Comparison of ENCODE assay signal across 8 cellular contexts in genomic region chr1:212557739-212558664, GRCh38. TPM values are rescaled to one million over a fixed set of nuclear protein-coding genes. Genes with fewer than 3 reads are reported as not detected.
DNase-seq lines count a peak whose midpoint lies in the region; ATAC-seq and TF ChIP-seq lines count a peak whose summit lies in the region.

No MANE protein-coding gene starts in this region.

- peak; percentile 21 to 54 for TF ChIP-seq POLR2A in Peyer's patch (IDR thresholded peaks at IDR 0.05)

- TF ChIP-seq CTCF in Peyer's patch (IDR thresholded peaks at IDR 0.05) (no peak), type B pancreatic cell (conservative IDR thresholded peaks at IDR 0.05) (no peak)

- no peaks in the 10 kb centered on the region for H3K9me3 ChIP-seq in Peyer's patch

- H3K4me1 Mint-ChIP-seq in effector memory CD8-positive, alpha-beta T cell (ENCODE audit: low read depth in 2 of 2) = peaks cover 4 to 10% of the 10 kb centered on the region in 2 donors
- H3K4me1 Mint-ChIP-seq in memory B cell (peaks cover 6% of the 10 kb centered on the region), type B pancreatic cell (ENCODE audit: unreplicated experiment) (peaks cover 10% of the 10 kb centered on the region)

- peaks cover 4% of the 10 kb centered on the region for H3K36me3 Mint-ChIP-seq in effector memory CD8-positive, alpha-beta T cell (ENCODE audit: insufficient read depth)
- H3K36me3 Mint-ChIP-seq in memory B cell (no peaks in the 10 kb centered on the region), type B pancreatic cell (no peaks in the 10 kb centered on the region)

- peak overlapping the region; percentile 68 to 85 (median 75) for H3K4me3 ChIP-seq in Peyer's patch

- H3K27ac ChIP-seq in Peyer's patch = peak overlapping the region; percentile 89 to 95 (median 91)

- peaks cover 0 to 4% (median 0%) of the 10 kb centered on the region in 4 donors for H3K4me1 ChIP-seq in Peyer's patch

- no peaks in the 10 kb centered on the region for H3K36me3 ChIP-seq in Peyer's patch

- ATAC-seq in HG02840 (IDR thresholded peaks at IDR 0.05; ENCODE audit: low FRiP score, unreplicated experiment) (peak; percentile 41), memory B cell (ENCODE audit: low read depth) (peak; percentile 32)
- ATAC-seq in effector memory CD8-positive, alpha-beta T cell (replicated peaks) = peak; percentile 39

- DNase-seq in NCI-H2196 (lab: John Stamatoyannopoulos, UW; ENCODE audit: unreplicated experiment) = peak; percentile 43
- DNase-seq in NCI-H2196 treated with DMSO at 0.1 percent for 48 hours (lab: John Stamatoyannopoulos, UW; ENCODE audit: unreplicated experiment) = no peak
- peak; percentile 46 to 85 (median 77) for DNase-seq in Peyer's patch
- DNase-seq in effector memory CD8-positive, alpha-beta T cell = no peak
- peak in 1 of 2 donors; percentile 16 for DNase-seq in memory B cell (ENCODE audit: low spot score in 2 of 2)
- DNase-seq in type B pancreatic cell (ENCODE audit: extremely low spot score, unreplicated experiment) = peak; percentile 74
- DNase-seq in DMS114 treated with DMSO at 0.1 percent for 48 hours (lab: John Stamatoyannopoulos, UW; ENCODE audit: unreplicated experiment) = no peak

- H3K9me3 Mint-ChIP-seq in effector memory CD8-positive, alpha-beta T cell = no peaks in the 10 kb centered on the region
- H3K9me3 Mint-ChIP-seq in memory B cell (peaks cover 3% of the 10 kb centered on the region), type B pancreatic cell (peaks cover 4% of the 10 kb centered on the region)

- no peaks in the 10 kb centered on the region for H3K27me3 ChIP-seq in Peyer's patch

- peak overlapping the region; percentile 94 to 97 for H3K27ac Mint-ChIP-seq in effector memory CD8-positive, alpha-beta T cell
- H3K27ac Mint-ChIP-seq in memory B cell (peak overlapping the region; percentile 98), type B pancreatic cell (peak overlapping the region; percentile 98)

- no peaks in the 10 kb centered on the region for H3K27me3 Mint-ChIP-seq in effector memory CD8-positive, alpha-beta T cell
- no peaks in the 10 kb centered on the region for H3K27me3 Mint-ChIP-seq in memory B cell
- H3K27me3 Mint-ChIP-seq in type B pancreatic cell = no peaks in the 10 kb centered on the region

- H3K4me3 Mint-ChIP-seq in effector memory CD8-positive, alpha-beta T cell = peak overlapping the region; percentile 75 to 80
- H3K4me3 Mint-ChIP-seq in memory B cell = peak overlapping the region; percentile 89
- peak overlapping the region; percentile 93 for H3K4me3 Mint-ChIP-seq in type B pancreatic cell

RNA-seq across cellular contexts. Expression of gene ATF3, which starts 50.6 kb away (rescaled TPM):
- 10 to 100 TPM in 3 of 4 donors, 1 to 10 TPM in 1; 10.0 to 38.0 (median 17.2) TPM for total RNA-seq in Peyer's patch
- total RNA-seq in type B pancreatic cell (ENCODE audit: low replicate concordance) = 23.9 and 117 TPM in 2 replicates

Comparison
In these comparisons a context has a peak if more than half of its experiments do, and no peak if none do; other contexts are left out.
1. DNase-seq: peak in NCI-H2196 (single experiment), Peyer's patch (3 of 3) and type B pancreatic cell (single experiment); none in NCI-H2196 treated with DMSO at 0.1 percent for 48 hours (single experiment), effector memory CD8-positive, alpha-beta T cell (0 of 3) and DMS114 treated with DMSO at 0.1 percent for 48 hours (single experiment).
2. Peak in every context shown above with its lines, with median percentiles within 50 percentile points of each other: ATAC-seq, H3K27ac Mint-ChIP-seq and H3K4me3 Mint-ChIP-seq.